Comparison of ENCODE assay signal across 10 cellular contexts in genomic region chr11:86162257-86162656, GRCh38.
DNase-seq lines count a peak whose midpoint lies in the region; ATAC-seq, FAIRE-seq and TF ChIP-seq lines count a peak whose summit lies in the region.
"Had no signal": no experiment of that assay in that cellular context is flagged by ENCODE, and none has a peak within 500 bp of the region (broad histone marks: within the 10 kb centered on the region; RNA-seq: fewer than 3 reads in every experiment).

No MANE protein-coding gene starts in this region.

- CTCF ChIA-PET in CD8-positive, alpha-beta memory T cell (lab: Charles Lee), result interaction anchor here (1.5 kb wide), 1 partner anchor 135 kb away, joined by 3 read pairs; no protein-coding TSS in a partner anchor

- no peaks in the 10 kb centered on the region for H3K27me3 ChIP-seq in CD8-positive, alpha-beta memory T cell (ENCODE audit: insufficient read depth, low read length, poor library complexity, severe bottlenecking)
- H3K27me3 ChIP-seq in Peyer's patch (no peaks in the 10 kb centered on the region), esophagus squamous epithelium (no peaks in the 10 kb centered on the region), pancreas (no peaks in the 10 kb centered on the region), small intestine (ENCODE audit: control insufficient read depth in 2 of 2, insufficient read depth in 2 of 2, low read length in 2 of 2) (no peaks in the 10 kb centered on the region)

- no peaks in the 10 kb centered on the region for H3K36me3 ChIP-seq in CD8-positive, alpha-beta memory T cell (ENCODE audit: insufficient read depth, low read length)
- H3K36me3 ChIP-seq in Peyer's patch (no peaks in the 10 kb centered on the region), esophagus squamous epithelium (no peaks in the 10 kb centered on the region), pancreas (no peaks in the 10 kb centered on the region), small intestine (ENCODE audit: control insufficient read depth in 2 of 2, insufficient read depth in 2 of 2, low read length in 2 of 2) (no peaks in the 10 kb centered on the region)

- intact Hi-C loops in esophagus squamous epithelium (cut with DNase I), result no loop called here
- intact Hi-C loops in pancreas (cut with DNase I), result loop anchor here in 1 of 3 donors (10.0 kb wide), 1 partner anchor 87 kb away; no protein-coding TSS in a partner anchor

- no peak overlapping the region for H3K4me3 ChIP-seq in CD8-positive, alpha-beta memory T cell (ENCODE audit: low read length)
- H3K4me3 ChIP-seq in Peyer's patch (no peak overlapping the region), esophagus squamous epithelium (no peak overlapping the region), pancreas (no peak overlapping the region), small intestine (ENCODE audit: low read depth in 1 of 2, low read length in 2 of 2) (no peak overlapping the region)

- no peak overlapping the region for H3K27ac Mint-ChIP-seq in CD8-positive, alpha-beta memory T cell
- no peak overlapping the region for H3K27ac Mint-ChIP-seq in activated naive CD4-positive, alpha-beta T cell treated with anti-CD3 and anti-CD28 coated beads, Interleukin-2, amount 50 U/mL, for 72 hours

- no peaks in the 10 kb centered on the region for H3K4me1 ChIP-seq in CD8-positive, alpha-beta memory T cell (ENCODE audit: insufficient read depth, low read length)
- H3K4me1 ChIP-seq in Peyer's patch (peaks cover 0 to 26% (median 4%) of the 10 kb centered on the region in 4 donors), esophagus squamous epithelium (peaks cover 0 to 34% (median 28%) of the 10 kb centered on the region in 3 donors), pancreas (peaks cover 0 to 7% (median 5%) of the 10 kb centered on the region in 3 donors), small intestine (ENCODE audit: control insufficient read depth in 2 of 2, insufficient read depth in 1 of 2, low read depth in 1 of 2, low read length in 1 of 2) (peaks cover 2 to 14% of the 10 kb centered on the region in 2 donors)

- H3K9me3 ChIP-seq in CD8-positive, alpha-beta memory T cell (ENCODE audit: low read length), result no peaks in the 10 kb centered on the region
- no peaks in the 10 kb centered on the region for H3K9me3 ChIP-seq in Peyer's patch
- no peaks in the 10 kb centered on the region for H3K9me3 ChIP-seq in esophagus squamous epithelium
- no peaks in the 10 kb centered on the region for H3K9me3 ChIP-seq in pancreas
- H3K9me3 ChIP-seq in small intestine (ENCODE audit: control insufficient read depth, low read depth), result no peaks in the 10 kb centered on the region

- no peaks in the 10 kb centered on the region for H3K9me3 Mint-ChIP-seq in CD8-positive, alpha-beta memory T cell
- peaks cover 0 to 4% of the 10 kb centered on the region in 2 donors for H3K9me3 Mint-ChIP-seq in activated naive CD4-positive, alpha-beta T cell treated with anti-CD3 and anti-CD28 coated beads, Interleukin-2, amount 50 U/mL, for 72 hours

- H3K27ac ChIP-seq in CD8-positive, alpha-beta memory T cell (ENCODE audit: low read depth, low read length), result peak overlapping the region; percentile 59
- peak overlapping the region in 3 of 4 donors; percentile 28 to 45 (median 34) for H3K27ac ChIP-seq in Peyer's patch
- peak overlapping the region in 3 of 4 donors; percentile 17 to 65 (median 35) for H3K27ac ChIP-seq in esophagus squamous epithelium
- no peak overlapping the region for H3K27ac ChIP-seq in pancreas
- peak overlapping the region in 1 of 2 donors; percentile 25 for H3K27ac ChIP-seq in small intestine (ENCODE audit: low read depth in 1 of 2, low read length in 1 of 2)
- H3K27ac ChIP-seq: KMS-11 had no signal

- FAIRE-seq in pancreas (lab: Jason Lieb, UNC), result no peak
- FAIRE-seq in small intestine (lab: Jason Lieb, UNC), result no peak

- H3K36me3 Mint-ChIP-seq in CD8-positive, alpha-beta memory T cell, result peaks cover 0 to 4% (median 1%) of the 10 kb centered on the region in 3 donors
- H3K36me3 Mint-ChIP-seq in activated naive CD4-positive, alpha-beta T cell treated with anti-CD3 and anti-CD28 coated beads, Interleukin-2, amount 50 U/mL, for 72 hours, result no peaks in the 10 kb centered on the region

- no peaks in the 10 kb centered on the region for H3K27me3 Mint-ChIP-seq in CD8-positive, alpha-beta memory T cell

- WGBS in esophagus squamous epithelium, 2 donors, result 0% methylated on average over 1 of the region's 1 CpG; no CpG with 5 or more reads in 1 of the 2 donors
- WGBS in pancreas, 2 donors, result 75 to 81% methylated on average over 1 of the region's 1 CpG
- 35 to 73% (median 41%) methylated on average over 1 of the region's 1 CpG for WGBS in small intestine, 3 donors

- TF ChIP-seq POLR2A in Peyer's patch (IDR thresholded peaks at IDR 0.05), result no peak
- no peak for TF ChIP-seq POLR2A in esophagus squamous epithelium (IDR thresholded peaks at IDR 0.05)

- POLR2A ChIA-PET in CD8-positive, alpha-beta memory T cell (lab: Charles Lee), result no interaction called here

- TF ChIP-seq CTCF in Peyer's patch (IDR thresholded peaks at IDR 0.05), result no peak
- no peak for TF ChIP-seq CTCF in esophagus squamous epithelium (IDR thresholded peaks at IDR 0.05)
- TF ChIP-seq CTCF in pancreas (IDR thresholded peaks at IDR 0.05), result no peak

- peak in 3 of 4 donors; percentile 60 to 81 (median 67) for ATAC-seq in pancreas
- ATAC-seq in HG03025 (IDR thresholded peaks at IDR 0.05; ENCODE audit: low FRiP score, unreplicated experiment), result no peak
- ATAC-seq in activated naive CD4-positive, alpha-beta T cell treated with anti-CD3 and anti-CD28 coated beads, Interleukin-2, amount 50 U/mL, for 72 hours, result no peak

- peaks cover 0 to 14% (median 6%) of the 10 kb centered on the region in 3 donors for H3K4me1 Mint-ChIP-seq in CD8-positive, alpha-beta memory T cell

- no peak overlapping the region for H3K4me3 Mint-ChIP-seq in CD8-positive, alpha-beta memory T cell

- DNase-seq in CD8-positive, alpha-beta memory T cell, result no peak
- DNase-seq in Peyer's patch (peak in 1 of 3 donors; percentile 53), esophagus squamous epithelium (lab: John Stamatoyannopoulos, UW) (no peak), pancreas (peak in 1 of 6 donors; percentile 26), small intestine (no peak)
- DNase-seq in activated naive CD4-positive, alpha-beta T cell treated with anti-CD3 and anti-CD28 coated beads, Interleukin-2, amount 50 U/mL, for 72 hours (ENCODE audit: low spot score in 2 of 2), result no peak
- no peak for DNase-seq in activated CD8-positive, alpha-beta memory T cell treated with anti-CD3 and anti-CD28 coated beads for 24 hours
- DNase-seq: activated naive CD4-positive, alpha-beta T cell had no signal

Comparison
In these comparisons a context has a peak if more than half of its experiments do, and no peak if none do; other contexts are left out.
1. H3K27ac ChIP-seq: peak in CD8-positive, alpha-beta memory T cell (single experiment), Peyer's patch (3 of 4) and esophagus squamous epithelium (3 of 4); none in pancreas (0 of 4).
2. ATAC-seq: peak in pancreas (3 of 4); none in HG03025 (single experiment) and activated naive CD4-positive, alpha-beta T cell treated with anti-CD3 and anti-CD28 coated beads, Interleukin-2, amount 50 U/mL, for 72 hours (0 of 2).